ENCODE assay signal across 8 cellular contexts in genomic region chr12:131930510-131930909, GRCh38. TPM values are rescaled to one million over a fixed set of nuclear protein-coding genes. Genes with fewer than 3 reads are reported as not detected.
DNase-seq lines count a peak whose midpoint lies in the region; ATAC-seq, FAIRE-seq and TF ChIP-seq lines count a peak whose summit lies in the region.

No MANE protein-coding gene starts in this region.

- POLR2A ChIA-PET in A549 (lab: Yijun Ruan, JAX) (interaction anchor here (0.8 to 1.6 kb wide), 5 partner anchors 16 to 77 kb away, joined by 3 to 7 read pairs (median 6); partner anchors contain the start of gene EP400), MCF 10A (lab: Yijun Ruan, JAX) (interaction anchor here (0.5 to 2.6 kb wide), 9 partner anchors 7 to 1351 kb away, joined by 3 to 29 read pairs (median 9); partner anchors contain the start of gene EP400)

- H3K4me3 Mint-ChIP-seq in MCF 10A (ENCODE audit: unreplicated experiment) = peak overlapping the region; percentile 93

- TF ChIP-seq RAD21 in A549 (conservative IDR thresholded peaks at IDR 0.05 in 1 of 2, IDR thresholded peaks at IDR 0.05 in 1 of 2) = no peak

- peak overlapping the region; percentile 68 for H3K4me2 ChIP-seq in A549

- TF ChIP-seq POLR2A in A549 (IDR thresholded peaks at IDR 0.05; ENCODE audit: low read length) = no peak

- H3K9me3 Mint-ChIP-seq in MCF 10A (ENCODE audit: unreplicated experiment) = no peaks in the 10 kb centered on the region

- TF ChIP-seq EP300 in A549 (IDR thresholded peaks at IDR 0.05) = no peak

- H3K36me3 ChIP-seq in mucosa of rectum (ENCODE audit: control insufficient read depth in 2 of 2, insufficient read depth in 2 of 2, low read length in 2 of 2) (peaks cover 26 to 29% of the 10 kb centered on the region in 2 donors), kidney (ENCODE audit: control insufficient read depth in 1 of 2, insufficient read depth in 2 of 2, low read length in 2 of 2) (peaks cover 19 to 22% of the 10 kb centered on the region in 2 donors)

- DNase-seq in A549 (ENCODE audit: low read depth in 1 of 2, low spot score in 1 of 2) (no peak), HL-60 (ENCODE audit: low read depth in 1 of 2, low spot score in 1 of 2) (no peak), MCF 10A (ENCODE audit: unreplicated experiment) (no peak), urothelium cell line (ENCODE audit: low spot score) (no peak), kidney (no peak)

- peak overlapping the region; percentile 59 for H3K27ac Mint-ChIP-seq in MCF 10A (ENCODE audit: low read depth, unreplicated experiment)

- intact Hi-C loops in MCF 10A (cut with micrococcal nuclease) (no loop called here), kidney (cut with DNase I) (no loop called here)

- no peaks in the 10 kb centered on the region for H3K27me3 Mint-ChIP-seq in MCF 10A (ENCODE audit: insufficient read depth, unreplicated experiment)

- peaks cover 29% of the 10 kb centered on the region for H3K4me1 ChIP-seq in A549
- peaks cover 6 to 8% of the 10 kb centered on the region in 2 donors for H3K4me1 ChIP-seq in mucosa of rectum (ENCODE audit: control insufficient read depth in 2 of 2, insufficient read depth in 2 of 2, low read length in 2 of 2)
- H3K4me1 ChIP-seq in kidney (ENCODE audit: control insufficient read depth in 1 of 2, insufficient read depth in 1 of 2, low read depth in 1 of 2, low read length in 2 of 2) = peaks cover 4 to 6% of the 10 kb centered on the region in 2 donors

- peaks cover 48% of the 10 kb centered on the region for H3K36me3 Mint-ChIP-seq in MCF 10A (ENCODE audit: insufficient read depth, unreplicated experiment)

- FAIRE-seq in A549 (lab: Jason Lieb, UNC) (no peak), urothelium cell line (lab: Jason Lieb, UNC) (no peak), kidney (lab: Jason Lieb, UNC) (no peak)

- H3K4me3 ChIP-seq in A549 = peak overlapping the region; percentile 78
- H3K4me3 ChIP-seq in HL-60 (replicated peaks; ENCODE audit: insufficient read depth, low read length) = peak overlapping the region; percentile 95
- H3K4me3 ChIP-seq in mucosa of rectum (ENCODE audit: low read length in 2 of 2) = peak overlapping the region; percentile 81 to 86
- peak overlapping the region in 1 of 2 donors; percentile 42 for H3K4me3 ChIP-seq in kidney (ENCODE audit: low read length in 2 of 2)

- CTCF ChIA-PET in A549 (lab: Yijun Ruan, JAX) (interaction anchor here (0.6 to 1.2 kb wide), 6 partner anchors 19 to 263 kb away, joined by 3 to 6 read pairs (median 3); partner anchors contain the start of gene EP400), MCF 10A (lab: Yijun Ruan, JAX) (interaction anchor here (0.6 to 1.6 kb wide), 3 partner anchors 15 to 207 kb away, joined by 3 to 6 read pairs (median 4); no protein-coding TSS in a partner anchor)

- no peaks in the 10 kb centered on the region for H3K27me3 ChIP-seq in HL-60 (ENCODE audit: insufficient read depth, poor library complexity, severe bottlenecking)
- H3K27me3 ChIP-seq in mucosa of rectum (ENCODE audit: control insufficient read depth in 2 of 2, insufficient read depth in 2 of 2, low read length in 2 of 2) = no peaks in the 10 kb centered on the region

- H3K4me1 Mint-ChIP-seq in MCF 10A (ENCODE audit: insufficient read depth, unreplicated experiment) = no peaks in the 10 kb centered on the region

- H3K9ac ChIP-seq in mucosa of rectum (ENCODE audit: low read depth in 1 of 2, low read length in 2 of 2) = peak overlapping the region in 1 of 2 donors; percentile 68
- no peak overlapping the region for H3K9ac ChIP-seq in kidney (ENCODE audit: low read length in 2 of 2)

- H3K27ac ChIP-seq in A549 (peak overlapping the region; percentile 98 to 99), HL-60 (replicated peaks) (peak overlapping the region; percentile 96), mucosa of rectum (ENCODE audit: low read depth in 2 of 2, low read length in 2 of 2) (no peak overlapping the region), kidney (ENCODE audit: low read depth in 2 of 2, low read length in 2 of 2) (no peak overlapping the region)

- no peak for ATAC-seq in A549
- ATAC-seq in HG03135 (IDR thresholded peaks at IDR 0.05; ENCODE audit: unreplicated experiment) = no peak
- ATAC-seq in esophagus mucosa = no peak

- no peaks in the 10 kb centered on the region for H3K9me3 ChIP-seq in A549
- no peaks in the 10 kb centered on the region for H3K9me3 ChIP-seq in mucosa of rectum (ENCODE audit: control insufficient read depth in 2 of 2, low read length in 2 of 2)
- H3K9me3 ChIP-seq in kidney (ENCODE audit: control insufficient read depth in 1 of 2, low read length in 2 of 2) = no peaks in the 10 kb centered on the region

- WGBS in A549 (ENCODE audit: missing lambda C conversion rate) = 60% methylated on average over 9 of the region's 9 CpGs

- TF ChIP-seq CTCF in A549 (IDR thresholded peaks at IDR 0.05) (no peak), HL-60 (IDR thresholded peaks at IDR 0.05; ENCODE audit: insufficient read depth, low read length) (no peak), MCF 10A (IDR thresholded peaks at IDR 0.05; ENCODE audit: unreplicated experiment) (no peak), kidney (IDR thresholded peaks at IDR 0.05; ENCODE audit: borderline replicate concordance, extremely low read depth, insufficient read depth) (no peak)

- no TSS peak for BruUV-seq in MCF 10A (replicated peaks; lab: Mats Ljungman, UMichigan)

TF ChIP-seq in A549, 52 proteins besides CTCF, POLR2A, EP300 and RAD21:
- no peak for TF ChIP-seq CHD4 (IDR thresholded peaks at IDR 0.05; ENCODE audit: borderline replicate concordance)
- no peak for TF ChIP-seq BCL3 (IDR thresholded peaks at IDR 0.05)
- no peak for TF ChIP-seq HEYL (CRISPR knock-in tag; IDR thresholded peaks at IDR 0.05)
- no peak for TF ChIP-seq KDM5A (IDR thresholded peaks at IDR 0.05)
- no peak for TF ChIP-seq E2F6 (IDR thresholded peaks at IDR 0.05; ENCODE audit: borderline replicate concordance, low read depth)
- TF ChIP-seq ZNF302 (CRISPR knock-in tag; IDR thresholded peaks at IDR 0.05) = no peak
TF ChIP-seq in A549: peak in this region for 0.

RNA-seq across cellular contexts. Expression of gene PUS1, which starts 1.4 kb away (rescaled TPM):
- polyA plus RNA-seq in A549 (2011; rRNA removed) (47.9 and 62.8 TPM in 2 replicates), A549 (2017; fragmentation: RNase III; extraction: RNeasy Plus Mini Kit Qiagen cat#74134 plus additional on column Dnase treatment) (50.3 to 55.0 TPM (median 51.1 TPM) in 3 replicates), kidney (ENCODE audit: insufficient read depth, low read depth, low replicate concordance) (16.1 TPM)
- 173 and 184 TPM in 2 replicates for polyA plus RNA-seq in A549 (2012; cell fraction: cytosol; rRNA removed)
- polyA plus RNA-seq in A549 (2012; cell fraction: nucleus; rRNA removed) = 253 and 289 TPM in 2 replicates
- 50.5 and 54.5 TPM in 2 replicates for polyA minus RNA-seq in A549 (2011; rRNA and poly(A)+ RNA removed)
- total RNA-seq in MCF 10A (2022) (44.1 and 72.3 TPM in 2 replicates), esophagus mucosa (20.5 TPM), kidney (28.8 TPM)

RNA-seq across cellular contexts. Expression of gene EP400, which starts 19.2 kb away (rescaled TPM):
- polyA plus RNA-seq in A549 (2011; rRNA removed) (9.7 and 18.5 TPM in 2 replicates), A549 (2017; fragmentation: RNase III; extraction: RNeasy Plus Mini Kit Qiagen cat#74134 plus additional on column Dnase treatment) (14.9 to 18.0 TPM (median 15.2 TPM) in 3 replicates), kidney (ENCODE audit: insufficient read depth, low read depth, low replicate concordance) (7.5 TPM)
- 9.4 and 11.5 TPM in 2 replicates for polyA plus RNA-seq in A549 (2012; cell fraction: cytosol; rRNA removed)
- polyA plus RNA-seq in A549 (2012; cell fraction: nucleus; rRNA removed) = 35.1 and 46.1 TPM in 2 replicates
- 21.2 and 25.8 TPM in 2 replicates for polyA minus RNA-seq in A549 (2011; rRNA and poly(A)+ RNA removed)
- total RNA-seq in MCF 10A (2022) (52.4 and 54.8 TPM in 2 replicates), esophagus mucosa (26.1 TPM), kidney (44.7 TPM)

RNA-seq across cellular contexts. Expression of gene ULK1, which starts 36.1 kb away (rescaled TPM):
- polyA plus RNA-seq in A549 (2011; rRNA removed) = 15.1 and 18.4 TPM in 2 replicates
- polyA plus RNA-seq in A549 (2012; cell fraction: cytosol; rRNA removed) = 43.7 and 65.4 TPM in 2 replicates
- polyA plus RNA-seq in A549 (2012; cell fraction: nucleus; rRNA removed) = 271 and 363 TPM in 2 replicates
- 37.7 to 49.2 TPM (median 46.2 TPM) in 3 replicates for polyA plus RNA-seq in A549 (2017; fragmentation: RNase III; extraction: RNeasy Plus Mini Kit Qiagen cat#74134 plus additional on column Dnase treatment)
- 13.4 and 13.5 TPM in 2 replicates for polyA minus RNA-seq in A549 (2011; rRNA and poly(A)+ RNA removed)
- total RNA-seq in MCF 10A (2022) = 21.7 and 28.2 TPM in 2 replicates
- total RNA-seq in esophagus mucosa = 12.8 TPM
- 33.4 TPM for total RNA-seq in kidney
- polyA plus RNA-seq in kidney (ENCODE audit: insufficient read depth, low read depth, low replicate concordance) = 11.4 TPM

Comparison
In these comparisons a context has a peak if more than half of its experiments do, and no peak if none do; other contexts are left out.
1. H3K27ac ChIP-seq: peak in A549 (2 of 2) and HL-60 (single experiment); none in mucosa of rectum (0 of 2) and kidney (0 of 2).